ENCODE assay signal across 1 cellular context in the genomic region with DNA sequence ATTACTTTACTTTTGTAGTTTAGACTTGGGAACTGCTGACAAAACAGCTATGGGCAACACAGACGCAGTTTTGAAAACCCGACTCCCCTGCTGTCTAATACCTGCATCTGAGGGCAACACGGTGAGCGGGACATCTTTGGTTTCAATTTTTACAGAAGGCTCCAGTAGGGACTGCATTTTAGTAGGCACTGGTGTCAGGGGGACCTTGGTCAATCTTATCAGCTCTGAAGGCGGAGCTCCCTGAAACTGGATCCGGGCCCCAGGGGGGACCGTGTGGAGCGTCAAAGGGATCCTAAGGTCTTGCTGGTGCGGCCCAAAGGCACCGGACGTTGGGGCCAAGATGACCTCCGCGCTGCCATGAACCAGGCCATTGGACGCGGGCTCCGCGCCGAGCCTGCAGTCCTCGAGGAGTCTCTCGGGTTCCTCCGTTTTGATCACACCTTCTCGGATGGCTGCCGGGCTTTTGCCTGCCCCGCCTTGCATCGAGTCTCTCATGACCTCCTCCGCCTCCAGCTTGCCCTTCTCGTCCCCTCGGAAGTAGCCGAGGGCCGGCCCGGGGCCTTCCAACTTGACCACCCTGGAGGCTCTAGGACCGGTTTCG.
TF ChIP-seq lines count a peak whose summit lies in the region.

No MANE protein-coding gene starts in this region.

TF ChIP-seq in IMR-90, 13 proteins besides CTCF, POLR2A, EP300 and RAD21:
- no peak for TF ChIP-seq FOS (IDR thresholded peaks at IDR 0.05; ENCODE audit: low read depth, low read length)
- TF ChIP-seq SMC3 (IDR thresholded peaks at IDR 0.05; ENCODE audit: low read depth, low read length), result no peak
- TF ChIP-seq MAZ (IDR thresholded peaks at IDR 0.05; ENCODE audit: borderline replicate concordance, low read depth, low read length), result no peak
- TF ChIP-seq MXI1 (IDR thresholded peaks at IDR 0.05; ENCODE audit: borderline replicate concordance, low read depth, low read length), result no peak
- TF ChIP-seq, protein P1, sequence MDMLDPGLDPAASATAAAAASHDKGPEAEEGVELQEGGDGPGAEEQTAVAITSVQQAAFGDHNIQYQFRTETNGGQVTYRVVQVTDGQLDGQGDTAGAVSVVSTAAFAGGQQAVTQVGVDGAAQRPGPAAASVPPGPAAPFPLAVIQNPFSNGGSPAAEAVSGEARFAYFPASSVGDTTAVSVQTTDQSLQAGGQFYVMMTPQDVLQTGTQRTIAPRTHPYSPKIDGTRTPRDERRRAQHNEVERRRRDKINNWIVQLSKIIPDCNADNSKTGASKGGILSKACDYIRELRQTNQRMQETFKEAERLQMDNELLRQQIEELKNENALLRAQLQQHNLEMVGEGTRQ (IDR thresholded peaks at IDR 0.05; ENCODE audit: low read depth, low read length), result no peak
- no peak for TF ChIP-seq RCOR1 (IDR thresholded peaks at IDR 0.05; ENCODE audit: insufficient replicate concordance, low read length)
- TF ChIP-seq RFX5 (IDR thresholded peaks at IDR 0.05; ENCODE audit: low read depth, low read length), result no peak
- no peak for TF ChIP-seq ELK1 (IDR thresholded peaks at IDR 0.05; ENCODE audit: borderline replicate concordance, low read depth, low read length)
- no peak for TF ChIP-seq MAFK (IDR thresholded peaks at IDR 0.05; ENCODE audit: low read depth, low read length)
- no peak for TF ChIP-seq BHLHE40 (IDR thresholded peaks at IDR 0.05; ENCODE audit: low read depth, low read length)
